ENCODE assay signal across 1 cellular context in genomic region chr12:47270782-47271664, GRCh38.
A peak's percentile ranks its signal among the peaks of the same experiment; 100 is the strongest.
TF ChIP-seq lines count a peak whose summit lies in the region.

No MANE protein-coding gene starts in this region.

TF ChIP-seq in A549, 52 proteins besides CTCF, POLR2A, EP300 and RAD21 (continued from another document):
- TF ChIP-seq ZSCAN20 (CRISPR knock-in tag; IDR thresholded peaks at IDR 0.05), result peak; percentile 62; the same call in 1 of the 2 replicates
- TF ChIP-seq RARB (CRISPR knock-in tag; IDR thresholded peaks at IDR 0.05), result peak; percentile 91
- peak; percentile 42 to 91; a peak in 3 of 4 replicates for TF ChIP-seq CEBPB (IDR thresholded peaks at IDR 0.05)
- TF ChIP-seq USF2 (IDR thresholded peaks at IDR 0.05), result no peak
